10 cellular contexts compared by ENCODE assay signal in genomic region chr10:43857206-43857952, GRCh38.
DNase-seq lines count a peak whose midpoint lies in the region; ATAC-seq and TF ChIP-seq lines count a peak whose summit lies in the region.
"Had no signal": no experiment of that assay in that cellular context is flagged by ENCODE, and none has a peak within 500 bp of the region (broad histone marks: within the 10 kb centered on the region; RNA-seq: fewer than 3 reads in every experiment).

No MANE protein-coding gene starts in this region.

- H3K27ac ChIP-seq in WERI-Rb-1 (peak overlapping the region; percentile 55), tibial artery (peak overlapping the region; percentile 20 to 21), tibial nerve (no peak overlapping the region)

- no peaks in the 10 kb centered on the region for H3K36me3 Mint-ChIP-seq in activated CD8-positive, alpha-beta T cell treated with anti-CD3 and anti-CD28 coated beads, Interleukin-2, amount 10 ng/mL, durations not matched to agents 7 days and 5 days (ENCODE audit: low read depth)
- no peaks in the 10 kb centered on the region for H3K36me3 Mint-ChIP-seq in activated CD8-positive, alpha-beta T cell treated with anti-CD3 and anti-CD28 coated beads for 36 hours (ENCODE audit: low read depth)
- peaks cover 3% of the 10 kb centered on the region for H3K36me3 Mint-ChIP-seq in T-helper 17 cell (ENCODE audit: low read depth)

- ATAC-seq in activated CD8-positive, alpha-beta T cell treated with anti-CD3 and anti-CD28 coated beads, Interleukin-2, amount 10 ng/mL, durations not matched to agents 7 days and 5 days, result no peak
- ATAC-seq in activated CD8-positive, alpha-beta T cell treated with anti-CD3 and anti-CD28 coated beads for 36 hours, result no peak
- ATAC-seq in T-helper 17 cell, result no peak
- ATAC-seq: stimulated activated naive CD8-positive, alpha-beta T cell treated with anti-CD3 and anti-CD28 coated beads, Interleukin-15, amount 100 ng/mL, for 72 hours had no signal

- H3K4me3 ChIP-seq in WERI-Rb-1 (ENCODE audit: low read depth, low read length) (no peak overlapping the region), tibial artery (no peak overlapping the region), tibial nerve (no peak overlapping the region)

- H3K4me1 ChIP-seq in tibial artery (peaks cover 0 to 39% (median 27%) of the 10 kb centered on the region in 4 donors), tibial nerve (peaks cover 0 to 13% (median 0%) of the 10 kb centered on the region in 4 donors)

- H3K9me3 ChIP-seq in WERI-Rb-1 (ENCODE audit: severe bottlenecking), result peaks cover 3% of the 10 kb centered on the region
- no peaks in the 10 kb centered on the region for H3K9me3 ChIP-seq in tibial artery
- H3K9me3 ChIP-seq in T-helper 17 cell (ENCODE audit: control insufficient read depth, low read length, poor library complexity, severe bottlenecking), result no peaks in the 10 kb centered on the region
- H3K9me3 ChIP-seq in tibial nerve, result no peaks in the 10 kb centered on the region

- TF ChIP-seq POLR2A in tibial nerve (IDR thresholded peaks at IDR 0.05), result no peak

- TF ChIP-seq CTCF in activated CD8-positive, alpha-beta T cell treated with anti-CD3 and anti-CD28 coated beads for 36 hours (IDR thresholded peaks at IDR 0.05), result no peak
- TF ChIP-seq CTCF in WERI-Rb-1 (IDR thresholded peaks at IDR 0.05; ENCODE audit: low read depth, low read length) (no peak), tibial artery (IDR thresholded peaks at IDR 0.05) (no peak), tibial nerve (IDR thresholded peaks at IDR 0.05) (no peak)

- no peak overlapping the region for H3K4me3 Mint-ChIP-seq in activated CD8-positive, alpha-beta T cell treated with anti-CD3 and anti-CD28 coated beads, Interleukin-2, amount 10 ng/mL, durations not matched to agents 7 days and 5 days
- H3K4me3 Mint-ChIP-seq in activated CD8-positive, alpha-beta T cell treated with anti-CD3 and anti-CD28 coated beads for 36 hours, result no peak overlapping the region
- H3K4me3 Mint-ChIP-seq in T-helper 17 cell, result no peak overlapping the region
- H3K4me3 Mint-ChIP-seq: stimulated activated naive CD8-positive, alpha-beta T cell treated with anti-CD3 and anti-CD28 coated beads, Interleukin-15, amount 100 ng/mL, for 72 hours had no signal

- H3K27me3 ChIP-seq in WERI-Rb-1 (ENCODE audit: insufficient read depth, low read depth, severe bottlenecking), result peaks cover 6% of the 10 kb centered on the region
- H3K27me3 ChIP-seq in tibial artery, result no peaks in the 10 kb centered on the region
- H3K27me3 ChIP-seq in tibial nerve, result no peaks in the 10 kb centered on the region

- POLR2A ChIA-PET in activated CD8-positive, alpha-beta T cell treated with anti-CD3 and anti-CD28 coated beads, Interleukin-2, amount 10 ng/mL, durations not matched to agents 7 days and 5 days (lab: Charles Lee), result no interaction called here
- POLR2A ChIA-PET in activated CD8-positive, alpha-beta T cell treated with anti-CD3 and anti-CD28 coated beads for 36 hours (lab: Charles Lee), result no interaction called here

- peaks cover 3% of the 10 kb centered on the region for H3K27me3 Mint-ChIP-seq in activated CD8-positive, alpha-beta T cell treated with anti-CD3 and anti-CD28 coated beads, Interleukin-2, amount 10 ng/mL, durations not matched to agents 7 days and 5 days (ENCODE audit: low read depth)
- H3K27me3 Mint-ChIP-seq in activated CD8-positive, alpha-beta T cell treated with anti-CD3 and anti-CD28 coated beads for 36 hours, result no peaks in the 10 kb centered on the region
- H3K27me3 Mint-ChIP-seq in T-helper 17 cell, result no peaks in the 10 kb centered on the region
- H3K27me3 Mint-ChIP-seq: stimulated activated naive CD8-positive, alpha-beta T cell treated with anti-CD3 and anti-CD28 coated beads, Interleukin-15, amount 100 ng/mL, for 72 hours had no signal

- CTCF ChIA-PET in activated CD8-positive, alpha-beta T cell treated with anti-CD3 and anti-CD28 coated beads, Interleukin-2, amount 10 ng/mL, durations not matched to agents 7 days and 5 days (lab: Charles Lee), result no interaction called here
- CTCF ChIA-PET in activated CD8-positive, alpha-beta T cell treated with anti-CD3 and anti-CD28 coated beads for 36 hours (lab: Charles Lee), result no interaction called here

- peak; percentile 16 for DNase-seq in activated CD8-positive, alpha-beta T cell treated with anti-CD3 and anti-CD28 coated beads, Interleukin-2, amount 10 ng/mL, durations not matched to agents 7 days and 5 days
- no peak for DNase-seq in activated CD8-positive, alpha-beta T cell treated with anti-CD3 and anti-CD28 coated beads for 36 hours
- DNase-seq in WERI-Rb-1 (peak; percentile 47), cardiac septum (ENCODE audit: low spot score) (peak; percentile 60), tibial artery (no peak), T-helper 17 cell (no peak), tibial nerve (ENCODE audit: low spot score in 2 of 2) (no peak), NCI-H226 (no peak)
- DNase-seq: stimulated activated naive CD8-positive, alpha-beta T cell treated with anti-CD3 and anti-CD28 coated beads, Interleukin-15, amount 100 ng/mL, for 72 hours; T1000 had no signal

- peaks cover 9% of the 10 kb centered on the region for H3K4me1 Mint-ChIP-seq in activated CD8-positive, alpha-beta T cell treated with anti-CD3 and anti-CD28 coated beads, Interleukin-2, amount 10 ng/mL, durations not matched to agents 7 days and 5 days (ENCODE audit: low read depth)
- H3K4me1 Mint-ChIP-seq in activated CD8-positive, alpha-beta T cell treated with anti-CD3 and anti-CD28 coated beads for 36 hours (ENCODE audit: low read depth), result no peaks in the 10 kb centered on the region
- H3K4me1 Mint-ChIP-seq in T-helper 17 cell, result peaks cover 7% of the 10 kb centered on the region
- H3K4me1 Mint-ChIP-seq: stimulated activated naive CD8-positive, alpha-beta T cell treated with anti-CD3 and anti-CD28 coated beads, Interleukin-15, amount 100 ng/mL, for 72 hours had no signal

- no peaks in the 10 kb centered on the region for H3K9me3 Mint-ChIP-seq in activated CD8-positive, alpha-beta T cell treated with anti-CD3 and anti-CD28 coated beads, Interleukin-2, amount 10 ng/mL, durations not matched to agents 7 days and 5 days (ENCODE audit: insufficient read depth)
- no peaks in the 10 kb centered on the region for H3K9me3 Mint-ChIP-seq in activated CD8-positive, alpha-beta T cell treated with anti-CD3 and anti-CD28 coated beads for 36 hours
- H3K9me3 Mint-ChIP-seq: stimulated activated naive CD8-positive, alpha-beta T cell treated with anti-CD3 and anti-CD28 coated beads, Interleukin-15, amount 100 ng/mL, for 72 hours had no signal

- WGBS in tibial nerve, 2 donors, result 62 to 65% methylated on average over 6 of the region's 6 CpGs

- H3K36me3 ChIP-seq in WERI-Rb-1 (no peaks in the 10 kb centered on the region), tibial artery (no peaks in the 10 kb centered on the region), tibial nerve (no peaks in the 10 kb centered on the region)

- H3K27ac Mint-ChIP-seq in activated CD8-positive, alpha-beta T cell treated with anti-CD3 and anti-CD28 coated beads, Interleukin-2, amount 10 ng/mL, durations not matched to agents 7 days and 5 days, result no peak overlapping the region
- no peak overlapping the region for H3K27ac Mint-ChIP-seq in activated CD8-positive, alpha-beta T cell treated with anti-CD3 and anti-CD28 coated beads for 36 hours
- no peak overlapping the region for H3K27ac Mint-ChIP-seq in T-helper 17 cell

- no peak for TF ChIP-seq EP300 in tibial nerve (IDR thresholded peaks at IDR 0.05)

- intact Hi-C loops in activated CD8-positive, alpha-beta T cell treated with anti-CD3 and anti-CD28 coated beads for 36 hours (cut with micrococcal nuclease), result no loop called here
- intact Hi-C loops in cardiac septum (cut with DNase I), result no loop called here
- intact Hi-C loops in tibial artery (cut with DNase I; ENCODE audit: low total_unique reads), result no loop called here

Comparison
In these comparisons a context has a peak if more than half of its experiments do, and no peak if none do; other contexts are left out.
1. DNase-seq: peak in activated CD8-positive, alpha-beta T cell treated with anti-CD3 and anti-CD28 coated beads, Interleukin-2, amount 10 ng/mL, durations not matched to agents 7 days and 5 days (single experiment), WERI-Rb-1 (single experiment) and cardiac septum (single experiment); none in activated CD8-positive, alpha-beta T cell treated with anti-CD3 and anti-CD28 coated beads for 36 hours (single experiment), tibial artery (0 of 2), T-helper 17 cell (0 of 3), tibial nerve (0 of 2) and NCI-H226 (single experiment).
2. H3K27ac ChIP-seq: peak in WERI-Rb-1 (single experiment) and tibial artery (2 of 2); none in tibial nerve (0 of 4).